ENCODE assay signal across 15 cellular contexts in the genomic region with DNA sequence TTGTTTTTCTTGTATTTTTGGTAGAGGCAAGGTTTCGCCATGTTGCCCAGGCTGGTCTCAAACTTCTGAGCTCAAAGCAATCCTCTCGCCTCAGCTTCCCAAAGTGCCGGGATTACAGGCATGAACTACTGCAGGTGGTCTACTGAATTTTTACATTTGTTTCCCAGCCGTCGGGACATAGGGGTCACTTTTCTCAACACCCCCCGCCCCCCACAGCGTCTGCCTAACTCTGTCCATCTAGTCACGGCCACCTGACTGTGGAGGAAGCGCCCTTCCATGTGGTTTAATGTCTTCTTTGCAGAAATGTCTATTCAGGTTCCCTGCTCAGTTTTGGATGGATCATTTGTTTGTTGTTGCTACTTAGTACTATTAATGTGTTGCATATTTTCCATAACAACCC. TPM values are rescaled to one million over a fixed set of nuclear protein-coding genes. Genes with fewer than 3 reads are reported as not detected.
"Had no signal": no experiment of that assay in that cellular context is flagged by ENCODE, and none has a peak within 500 bp of the region (broad histone marks: within the 10 kb centered on the region; RNA-seq: fewer than 3 reads in every experiment).

No MANE protein-coding gene starts in this region.

RNA-seq across cellular contexts. Expression of a gene that starts 14.1 kb away (rescaled TPM):
- total RNA-seq: activated CD4-positive, alpha-beta T cell treated with anti-CD3 and anti-CD28 coated beads, Interleukin-2, amount 10 ng/mL, durations not matched to agents 7 days and 5 days; activated CD8-positive, alpha-beta T cell treated with anti-CD3 and anti-CD28 coated beads for 36 hours; adrenal gland; astrocyte; colonic mucosa; epithelial cell of proximal tubule; foreskin keratinocyte; glomerular endothelial cell; left cardiac atrium; lung microvascular endothelial cell; mesothelial cell of epicardium; natural killer cell; SJCRH30; skeletal muscle tissue; T-cell had no signal
- polyA plus RNA-seq: adrenal gland, foreskin keratinocyte had no signal
